Comparison of ENCODE assay signal across 1 cellular context in the genomic region with DNA sequence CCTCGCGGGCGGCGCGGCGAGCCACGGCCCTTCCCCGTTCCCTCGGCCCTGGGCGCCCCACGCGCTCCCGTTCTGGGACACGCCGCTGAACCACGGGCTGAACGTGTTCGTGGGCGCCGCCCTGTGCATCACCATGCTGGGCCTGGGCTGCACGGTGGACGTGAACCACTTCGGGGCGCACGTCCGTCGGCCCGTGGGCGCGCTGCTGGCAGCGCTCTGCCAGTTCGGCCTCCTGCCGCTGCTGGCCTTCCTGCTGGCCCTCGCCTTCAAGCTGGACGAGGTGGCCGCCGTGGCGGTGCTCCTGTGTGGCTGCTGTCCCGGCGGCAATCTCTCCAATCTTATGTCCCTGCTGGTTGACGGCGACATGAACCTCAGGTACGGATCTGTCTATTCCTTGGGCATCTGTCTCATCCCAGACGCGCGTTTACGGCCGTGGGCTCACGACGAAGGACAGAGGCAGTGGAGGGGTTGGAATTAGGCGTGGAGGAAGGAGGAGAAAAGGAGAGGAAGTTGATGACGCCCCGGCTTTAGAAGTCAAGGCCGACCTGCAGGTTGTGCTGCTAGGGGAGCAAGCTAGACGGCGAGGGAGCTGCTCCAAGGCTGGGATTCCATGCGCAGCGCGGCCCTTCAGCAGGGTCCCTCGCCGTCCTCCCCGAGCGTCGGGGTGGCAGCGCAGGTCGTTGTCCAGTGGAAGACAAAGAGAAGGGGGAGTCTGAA.
TF ChIP-seq lines count a peak whose summit lies in the region.

No MANE protein-coding gene starts in this region.

TF ChIP-seq in WTC11, 78 proteins besides CTCF, POLR2A, EP300 and RAD21 (continued from another document):
- no peak for TF ChIP-seq USF2 (CRISPR knock-in tag; IDR thresholded peaks at IDR 0.05)
- TF ChIP-seq, protein P1, sequence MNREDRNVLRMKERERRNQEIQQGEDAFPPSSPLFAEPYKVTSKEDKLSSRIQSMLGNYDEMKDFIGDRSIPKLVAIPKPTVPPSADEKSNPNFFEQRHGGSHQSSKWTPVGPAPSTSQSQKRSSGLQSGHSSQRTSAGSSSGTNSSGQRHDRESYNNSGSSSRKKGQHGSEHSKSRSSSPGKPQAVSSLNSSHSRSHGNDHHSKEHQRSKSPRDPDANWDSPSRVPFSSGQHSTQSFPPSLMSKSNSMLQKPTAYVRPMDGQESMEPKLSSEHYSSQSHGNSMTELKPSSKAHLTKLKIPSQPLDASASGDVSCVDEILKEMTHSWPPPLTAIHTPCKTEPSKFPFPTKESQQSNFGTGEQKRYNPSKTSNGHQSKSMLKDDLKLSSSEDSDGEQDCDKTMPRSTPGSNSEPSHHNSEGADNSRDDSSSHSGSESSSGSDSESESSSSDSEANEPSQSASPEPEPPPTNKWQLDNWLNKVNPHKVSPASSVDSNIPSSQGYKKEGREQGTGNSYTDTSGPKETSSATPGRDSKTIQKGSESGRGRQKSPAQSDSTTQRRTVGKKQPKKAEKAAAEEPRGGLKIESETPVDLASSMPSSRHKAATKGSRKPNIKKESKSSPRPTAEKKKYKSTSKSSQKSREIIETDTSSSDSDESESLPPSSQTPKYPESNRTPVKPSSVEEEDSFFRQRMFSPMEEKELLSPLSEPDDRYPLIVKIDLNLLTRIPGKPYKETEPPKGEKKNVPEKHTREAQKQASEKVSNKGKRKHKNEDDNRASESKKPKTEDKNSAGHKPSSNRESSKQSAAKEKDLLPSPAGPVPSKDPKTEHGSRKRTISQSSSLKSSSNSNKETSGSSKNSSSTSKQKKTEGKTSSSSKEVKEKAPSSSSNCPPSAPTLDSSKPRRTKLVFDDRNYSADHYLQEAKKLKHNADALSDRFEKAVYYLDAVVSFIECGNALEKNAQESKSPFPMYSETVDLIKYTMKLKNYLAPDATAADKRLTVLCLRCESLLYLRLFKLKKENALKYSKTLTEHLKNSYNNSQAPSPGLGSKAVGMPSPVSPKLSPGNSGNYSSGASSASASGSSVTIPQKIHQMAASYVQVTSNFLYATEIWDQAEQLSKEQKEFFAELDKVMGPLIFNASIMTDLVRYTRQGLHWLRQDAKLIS (CRISPR knock-in tag; IDR thresholded peaks at IDR 0.05; ENCODE audit: borderline replicate concordance): no peak
- TF ChIP-seq, protein P2, sequence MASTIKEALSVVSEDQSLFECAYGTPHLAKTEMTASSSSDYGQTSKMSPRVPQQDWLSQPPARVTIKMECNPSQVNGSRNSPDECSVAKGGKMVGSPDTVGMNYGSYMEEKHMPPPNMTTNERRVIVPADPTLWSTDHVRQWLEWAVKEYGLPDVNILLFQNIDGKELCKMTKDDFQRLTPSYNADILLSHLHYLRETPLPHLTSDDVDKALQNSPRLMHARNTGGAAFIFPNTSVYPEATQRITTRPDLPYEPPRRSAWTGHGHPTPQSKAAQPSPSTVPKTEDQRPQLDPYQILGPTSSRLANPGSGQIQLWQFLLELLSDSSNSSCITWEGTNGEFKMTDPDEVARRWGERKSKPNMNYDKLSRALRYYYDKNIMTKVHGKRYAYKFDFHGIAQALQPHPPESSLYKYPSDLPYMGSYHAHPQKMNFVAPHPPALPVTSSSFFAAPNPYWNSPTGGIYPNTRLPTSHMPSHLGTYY (CRISPR knock-in tag; IDR thresholded peaks at IDR 0.05): no peak
- TF ChIP-seq, protein P3, sequence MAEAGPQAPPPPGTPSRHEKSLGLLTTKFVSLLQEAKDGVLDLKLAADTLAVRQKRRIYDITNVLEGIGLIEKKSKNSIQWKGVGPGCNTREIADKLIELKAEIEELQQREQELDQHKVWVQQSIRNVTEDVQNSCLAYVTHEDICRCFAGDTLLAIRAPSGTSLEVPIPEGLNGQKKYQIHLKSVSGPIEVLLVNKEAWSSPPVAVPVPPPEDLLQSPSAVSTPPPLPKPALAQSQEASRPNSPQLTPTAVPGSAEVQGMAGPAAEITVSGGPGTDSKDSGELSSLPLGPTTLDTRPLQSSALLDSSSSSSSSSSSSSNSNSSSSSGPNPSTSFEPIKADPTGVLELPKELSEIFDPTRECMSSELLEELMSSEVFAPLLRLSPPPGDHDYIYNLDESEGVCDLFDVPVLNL (CRISPR knock-in tag; IDR thresholded peaks at IDR 0.05; ENCODE audit: borderline replicate concordance, low read depth): peak; percentile 70; the same call in 1 of the 2 replicates
- no peak for TF ChIP-seq ESRRA (CRISPR knock-in tag; IDR thresholded peaks at IDR 0.05; ENCODE audit: borderline replicate concordance)
- TF ChIP-seq, protein P4, sequence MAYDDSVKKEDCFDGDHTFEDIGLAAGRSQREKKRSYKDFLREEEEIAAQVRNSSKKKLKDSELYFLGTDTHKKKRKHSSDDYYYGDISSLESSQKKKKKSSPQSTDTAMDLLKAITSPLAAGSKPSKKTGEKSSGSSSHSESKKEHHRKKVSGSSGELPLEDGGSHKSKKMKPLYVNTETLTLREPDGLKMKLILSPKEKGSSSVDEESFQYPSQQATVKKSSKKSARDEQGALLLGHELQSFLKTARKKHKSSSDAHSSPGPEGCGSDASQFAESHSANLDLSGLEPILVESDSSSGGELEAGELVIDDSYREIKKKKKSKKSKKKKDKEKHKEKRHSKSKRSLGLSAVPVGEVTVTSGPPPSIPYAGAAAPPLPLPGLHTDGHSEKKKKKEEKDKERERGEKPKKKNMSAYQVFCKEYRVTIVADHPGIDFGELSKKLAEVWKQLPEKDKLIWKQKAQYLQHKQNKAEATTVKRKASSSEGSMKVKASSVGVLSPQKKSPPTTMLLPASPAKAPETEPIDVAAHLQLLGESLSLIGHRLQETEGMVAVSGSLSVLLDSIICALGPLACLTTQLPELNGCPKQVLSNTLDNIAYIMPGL (CRISPR knock-in tag; IDR thresholded peaks at IDR 0.05): peak; percentile 77; the same call in 1 of the 2 replicates
- TF ChIP-seq, protein P5, sequence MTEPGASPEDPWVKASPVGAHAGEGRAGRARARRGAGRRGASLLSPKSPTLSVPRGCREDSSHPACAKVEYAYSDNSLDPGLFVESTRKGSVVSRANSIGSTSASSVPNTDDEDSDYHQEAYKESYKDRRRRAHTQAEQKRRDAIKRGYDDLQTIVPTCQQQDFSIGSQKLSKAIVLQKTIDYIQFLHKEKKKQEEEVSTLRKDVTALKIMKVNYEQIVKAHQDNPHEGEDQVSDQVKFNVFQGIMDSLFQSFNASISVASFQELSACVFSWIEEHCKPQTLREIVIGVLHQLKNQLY (CRISPR knock-in tag; IDR thresholded peaks at IDR 0.05): no peak
- no peak for TF ChIP-seq RELA (CRISPR knock-in tag; IDR thresholded peaks at IDR 0.05; ENCODE audit: borderline replicate concordance)
- TF ChIP-seq, protein P6, sequence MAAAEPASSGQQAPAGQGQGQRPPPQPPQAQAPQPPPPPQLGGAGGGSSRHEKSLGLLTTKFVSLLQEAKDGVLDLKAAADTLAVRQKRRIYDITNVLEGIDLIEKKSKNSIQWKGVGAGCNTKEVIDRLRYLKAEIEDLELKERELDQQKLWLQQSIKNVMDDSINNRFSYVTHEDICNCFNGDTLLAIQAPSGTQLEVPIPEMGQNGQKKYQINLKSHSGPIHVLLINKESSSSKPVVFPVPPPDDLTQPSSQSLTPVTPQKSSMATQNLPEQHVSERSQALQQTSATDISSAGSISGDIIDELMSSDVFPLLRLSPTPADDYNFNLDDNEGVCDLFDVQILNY (CRISPR knock-in tag; IDR thresholded peaks at IDR 0.05): 0 out of 2 replicates have a peak, but pooled peaks have one; percentile 73
- TF ChIP-seq SP1 (CRISPR knock-in tag; conservative IDR thresholded peaks at IDR 0.05): 0 out of 2 replicates have a peak, but pooled peaks have one; percentile 4
- TF ChIP-seq EMX1 (CRISPR knock-in tag; IDR thresholded peaks at IDR 0.05): no peak
- no peak for TF ChIP-seq GTF2I (CRISPR knock-in tag; conservative IDR thresholded peaks at IDR 0.05)
- TF ChIP-seq, protein P7, sequence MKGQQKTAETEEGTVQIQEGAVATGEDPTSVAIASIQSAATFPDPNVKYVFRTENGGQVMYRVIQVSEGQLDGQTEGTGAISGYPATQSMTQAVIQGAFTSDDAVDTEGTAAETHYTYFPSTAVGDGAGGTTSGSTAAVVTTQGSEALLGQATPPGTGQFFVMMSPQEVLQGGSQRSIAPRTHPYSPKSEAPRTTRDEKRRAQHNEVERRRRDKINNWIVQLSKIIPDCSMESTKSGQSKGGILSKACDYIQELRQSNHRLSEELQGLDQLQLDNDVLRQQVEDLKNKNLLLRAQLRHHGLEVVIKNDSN (CRISPR knock-in tag; IDR thresholded peaks at IDR 0.05): no peak
- no peak for TF ChIP-seq SOX15 (CRISPR knock-in tag; IDR thresholded peaks at IDR 0.05)
- no peak for TF ChIP-seq AR (CRISPR knock-in tag; IDR thresholded peaks at IDR 0.05)
